ENCODE assay signal across 8 cellular contexts in the genomic region with DNA sequence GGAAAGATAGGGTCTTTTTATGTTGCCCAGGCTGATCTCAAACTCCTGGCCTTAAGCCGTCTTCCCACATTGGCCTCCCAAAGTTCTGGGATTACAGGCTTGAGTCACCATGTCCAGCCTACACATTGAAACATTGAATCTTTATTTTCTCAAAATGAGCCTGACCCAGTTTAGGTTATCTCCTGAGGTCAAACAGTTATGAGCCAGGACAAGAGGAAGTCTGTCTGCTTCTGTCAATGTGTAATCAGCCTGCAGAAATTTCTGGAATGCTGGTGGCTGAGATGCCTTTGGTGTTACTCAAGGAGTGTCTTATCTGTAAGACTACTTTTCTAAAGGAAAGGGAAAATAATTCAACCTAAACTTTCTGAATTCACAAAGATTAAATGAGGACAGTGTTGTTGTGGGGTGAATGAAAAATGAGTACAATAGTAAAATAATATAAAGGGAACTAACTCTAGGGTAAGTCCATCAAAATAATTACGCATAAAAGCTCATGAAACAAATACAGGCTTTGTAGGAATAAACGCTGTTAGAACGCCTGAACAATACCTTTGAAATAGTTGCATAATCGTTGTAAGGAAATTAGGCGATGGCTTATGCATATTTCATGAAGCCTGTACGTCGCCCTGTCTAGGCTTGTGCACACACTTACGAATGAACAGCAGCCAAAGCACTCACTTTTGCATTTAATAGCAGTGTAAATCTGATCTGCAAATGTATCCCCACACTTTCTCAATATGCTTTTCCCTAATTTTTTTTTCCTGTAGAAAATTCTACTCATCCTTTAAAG.
DNase-seq lines count a peak whose midpoint lies in the region; ATAC-seq lines count a peak whose summit lies in the region.

No MANE protein-coding gene starts in this region.

- no peaks in the 10 kb centered on the region for H3K27me3 ChIP-seq in HAP-1 (ENCODE audit: low read depth)

- ATAC-seq in HG03378 (IDR thresholded peaks at IDR 0.05; ENCODE audit: unreplicated experiment) (no peak), GM18909 (IDR thresholded peaks at IDR 0.05; ENCODE audit: poor library complexity, unreplicated experiment) (no peak), HG03135 (IDR thresholded peaks at IDR 0.05; ENCODE audit: unreplicated experiment) (no peak)

- in situ Hi-C loops in HAP-1 (cut with MboI; ENCODE audit: low sequenced_read_pairs), result no loop called here
- in situ Hi-C loops in SK-MEL-5 (cut with HindIII; ENCODE audit: low pct_unique_long_range_greater_than_20kb, low sequenced_read_pairs), result no loop called here

- H3K36me3 ChIP-seq in HAP-1 (replicated peaks), result no peaks in the 10 kb centered on the region; the same call in 1 of the 2 replicates

- DNase-seq in HAP-1 (ENCODE audit: low spot score in 2 of 2), result peak; percentile 81 to 100
- peak; percentile 50 for DNase-seq in SK-MEL-5 (ENCODE audit: low read depth, low spot score)
- DNase-seq in foreskin melanocyte, result peak; percentile 74
- peak; percentile 27 for DNase-seq in putamen (ENCODE audit: low spot score)
- DNase-seq in activated CD8-positive, alpha-beta memory T cell treated with anti-CD3 and anti-CD28 coated beads, Interleukin-2, amount 50 U/mL, for 48 hours, result no peak

- no peaks in the 10 kb centered on the region for H3K9me3 ChIP-seq in HAP-1

- H3K4me3 ChIP-seq in HAP-1, result peak overlapping the region; percentile 27

- peaks cover 32% of the 10 kb centered on the region for H3K4me1 ChIP-seq in HAP-1
